Comparison of ENCODE assay signal across 8 cellular contexts in genomic region chr6:11231564-11232176, GRCh38. TPM values are rescaled to one million over a fixed set of nuclear protein-coding genes. Genes with fewer than 3 reads are reported as not detected.
DNase-seq lines count a peak whose midpoint lies in the region; ATAC-seq, FAIRE-seq and TF ChIP-seq lines count a peak whose summit lies in the region.

No MANE protein-coding gene starts in this region.

- no peak for FAIRE-seq in GM12891 (lab: Jason Lieb, UNC)

- no peak for DNase-seq in CD14-positive monocyte (ENCODE audit: low spot score)
- DNase-seq in NT2/D1 (ENCODE audit: low read depth, low spot score) = no peak
- DNase-seq in effector memory CD4-positive, alpha-beta T cell = no peak
- no peak for DNase-seq in GM12891 (ENCODE audit: insufficient read length, low spot score)
- no peak for DNase-seq in COLO829 (ENCODE audit: low spot score)
- no peak for DNase-seq in SKM-1 treated with dmso at 0.1 percent for 144 hours (lab: John Stamatoyannopoulos, UW; ENCODE audit: unreplicated experiment)

- peak overlapping the region; percentile 57 for H3K4me3 ChIP-seq in NT2/D1 (ENCODE audit: insufficient read length, low read depth)
- peak overlapping the region; percentile 65 for H3K4me3 ChIP-seq in effector memory CD4-positive, alpha-beta T cell (ENCODE audit: insufficient read depth, low read depth, low read length, poor library complexity, severe bottlenecking)
- peak overlapping the region; percentile 41 for H3K4me3 ChIP-seq in mononuclear cell (ENCODE audit: low read length)

- peak overlapping the region; percentile 79 for H3K27ac ChIP-seq in effector memory CD4-positive, alpha-beta T cell (ENCODE audit: insufficient read depth, low read length, poor library complexity, severe bottlenecking)

- intact Hi-C loops in CD14-positive monocyte (cut with micrococcal nuclease) = loop anchor here (5.0 to 10.0 kb wide), 4 partner anchors 59 to 343 kb away; no protein-coding TSS in a partner anchor

- no peaks in the 10 kb centered on the region for H3K36me3 ChIP-seq in NT2/D1 (ENCODE audit: insufficient read depth, insufficient read length, low read length)
- no peaks in the 10 kb centered on the region for H3K36me3 ChIP-seq in effector memory CD4-positive, alpha-beta T cell (ENCODE audit: control insufficient read depth, insufficient read depth, low read length)

- H3K4me3 Mint-ChIP-seq in CD14-positive monocyte = peak overlapping the region; percentile 94 to 99

- no peak for TF ChIP-seq POLR2A in GM12891 (IDR thresholded peaks at IDR 0.05; ENCODE audit: low read depth, low read length)

- ATAC-seq in HG03457 (IDR thresholded peaks at IDR 0.05; ENCODE audit: unreplicated experiment) = no peak

- peaks cover 20 to 33% of the 10 kb centered on the region in 2 donors for H3K36me3 Mint-ChIP-seq in CD14-positive monocyte

- peaks cover 0 to 4% (median 4%) of the 10 kb centered on the region in 3 donors for H3K27me3 Mint-ChIP-seq in CD14-positive monocyte (ENCODE audit: low read depth in 3 of 3)

- H3K9me3 Mint-ChIP-seq in CD14-positive monocyte = no peaks in the 10 kb centered on the region

- H3K27me3 ChIP-seq in NT2/D1 (ENCODE audit: insufficient read depth, insufficient read length) = no peaks in the 10 kb centered on the region
- H3K27me3 ChIP-seq in effector memory CD4-positive, alpha-beta T cell (replicated peaks; ENCODE audit: control insufficient read depth, insufficient read depth, low read length, poor library complexity, severe bottlenecking) = no peaks in the 10 kb centered on the region
- no peaks in the 10 kb centered on the region for H3K27me3 ChIP-seq in mononuclear cell (ENCODE audit: insufficient read depth, low read length)

- no peak for TF ChIP-seq CTCF in CD14-positive monocyte (IDR thresholded peaks at IDR 0.05)

- H3K4me1 Mint-ChIP-seq in CD14-positive monocyte = peaks cover 44% of the 10 kb centered on the region

- peak overlapping the region; percentile 96 to 100 (median 97) for H3K27ac Mint-ChIP-seq in CD14-positive monocyte

- H3K9ac ChIP-seq in NT2/D1 (ENCODE audit: insufficient read length, low read depth) = peak overlapping the region; percentile 38

- no peaks in the 10 kb centered on the region for H3K9me3 ChIP-seq in NT2/D1 (ENCODE audit: insufficient read depth, low read length)
- H3K9me3 ChIP-seq in effector memory CD4-positive, alpha-beta T cell (ENCODE audit: control insufficient read depth, low read length) = no peaks in the 10 kb centered on the region
- no peaks in the 10 kb centered on the region for H3K9me3 ChIP-seq in mononuclear cell (ENCODE audit: low read depth, low read length)

- peaks cover 2% of the 10 kb centered on the region for H3K4me1 ChIP-seq in NT2/D1 (ENCODE audit: insufficient read depth, insufficient read length)
- H3K4me1 ChIP-seq in effector memory CD4-positive, alpha-beta T cell (ENCODE audit: control insufficient read depth, insufficient read depth, low read length, poor library complexity, severe bottlenecking) = peaks cover 17% of the 10 kb centered on the region
- peaks cover 31% of the 10 kb centered on the region for H3K4me1 ChIP-seq in mononuclear cell (ENCODE audit: insufficient read depth, low read length)

TF ChIP-seq in GM12891, 5 proteins besides CTCF, POLR2A, EP300 and RAD21:
- TF ChIP-seq PAX5 (IDR thresholded peaks at IDR 0.05; ENCODE audit: insufficient read depth, low read length, severe bottlenecking) (no peak), SPI1 (IDR thresholded peaks at IDR 0.05; ENCODE audit: low read depth, low read length) (no peak), TAF1 (IDR thresholded peaks at IDR 0.05; ENCODE audit: low read depth, low read length) (no peak), POU2F2 (IDR thresholded peaks at IDR 0.05; ENCODE audit: low read depth, low read length) (no peak), POLR2AphosphoS5 (IDR thresholded peaks at IDR 0.05; ENCODE audit: low read depth, low read length) (no peak)

RNA-seq across cellular contexts. Expression of gene NEDD9, which starts 0.8 kb away (rescaled TPM):
- polyA plus RNA-seq in CD14-positive monocyte = 10 to 100 TPM; 18.2 to 33.0 TPM
- total RNA-seq in mononuclear cell = 42.4 TPM
- polyA plus RNA-seq in GM12891 (2012; ENCODE audit: low read depth, missing spikeins) = 31.6 TPM
